In the genomic region with DNA sequence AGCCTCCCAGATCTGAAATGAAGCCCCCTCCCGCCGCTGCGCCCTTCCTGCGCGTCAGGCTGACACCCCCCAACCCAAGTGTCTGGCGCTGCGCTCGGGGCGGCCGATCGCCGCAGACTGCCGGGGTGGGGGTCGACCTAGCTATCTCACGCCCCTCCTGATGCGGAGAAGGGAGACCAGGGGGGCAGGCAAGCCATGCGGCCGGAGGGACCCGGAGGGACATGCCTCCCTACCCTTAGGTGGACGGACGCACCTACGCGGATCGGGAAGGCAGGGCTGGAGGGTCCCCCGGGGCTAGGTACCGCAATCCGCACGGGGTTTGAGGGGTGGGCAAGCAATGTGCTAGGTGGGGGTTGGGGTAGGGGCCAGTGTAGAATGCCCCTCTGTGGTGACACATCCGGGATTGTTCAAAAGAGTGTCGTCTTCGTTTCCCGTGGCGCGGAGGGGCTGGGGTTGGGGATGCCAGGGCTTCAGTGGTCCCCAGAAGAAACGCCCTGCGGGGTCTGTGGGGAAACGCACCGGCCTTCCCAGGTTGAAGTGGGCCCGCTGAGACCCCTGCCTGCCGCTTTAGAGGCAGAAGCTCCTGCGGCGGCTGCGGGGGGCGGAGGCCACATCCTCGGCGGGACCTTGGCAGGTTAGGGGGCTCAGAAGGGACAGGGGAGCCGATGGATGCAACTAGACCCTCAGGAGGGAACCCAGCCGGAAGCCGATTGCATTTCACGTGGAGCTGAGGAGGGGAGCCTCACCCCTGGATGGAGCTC, we compare ENCODE assay signal across 15 cellular contexts. TPM values are rescaled to one million over a fixed set of nuclear protein-coding genes. Genes with fewer than 3 reads are reported as not detected.
DNase-seq lines count a peak whose midpoint lies in the region; ATAC-seq and TF ChIP-seq lines count a peak whose summit lies in the region.
"Had no signal": no experiment of that assay in that cellular context is flagged by ENCODE, and none has a peak within 500 bp of the region (broad histone marks: within the 10 kb centered on the region; RNA-seq: fewer than 3 reads in every experiment).

No MANE protein-coding gene starts in this region.

- H2AFZ ChIP-seq in neural progenitor cell (replicated peaks) (peak overlapping the region; percentile 73), OCI-LY7 (ENCODE audit: low read length) (no peak overlapping the region)

- no peak for ATAC-seq in heart left ventricle
- ATAC-seq in gastroesophageal sphincter, result no peak
- no peak for ATAC-seq in HG02840 (IDR thresholded peaks at IDR 0.05; ENCODE audit: low FRiP score, unreplicated experiment)
- ATAC-seq: Panc1 had no signal

- H3K9me3 ChIP-seq in heart left ventricle (no peaks in the 10 kb centered on the region), gastroesophageal sphincter (no peaks in the 10 kb centered on the region), neural progenitor cell (ENCODE audit: low read depth) (no peaks in the 10 kb centered on the region), uterus (no peaks in the 10 kb centered on the region), OCI-LY7 (ENCODE audit: low read length) (no peaks in the 10 kb centered on the region)

- peak overlapping the region; percentile 88 for H3K4me3 Mint-ChIP-seq in neural progenitor cell
- H3K4me3 Mint-ChIP-seq: activated CD4-positive, alpha-beta memory T cell treated with anti-CD3 and anti-CD28 coated beads, Interleukin-2, amount 10 ng/mL, durations not matched to agents 7 days and 5 days had no signal

- H3K27me3 ChIP-seq in heart left ventricle, result peaks cover 0 to 47% (median 29%) of the 10 kb centered on the region in 9 donors
- H3K27me3 ChIP-seq in gastroesophageal sphincter, result peaks cover 66% of the 10 kb centered on the region
- peaks cover 100% of the 10 kb centered on the region for H3K27me3 ChIP-seq in neural progenitor cell
- H3K27me3 ChIP-seq in uterus, result peaks cover 0 to 3% of the 10 kb centered on the region in 2 donors

- 4 to 5% (median 4%) methylated on average over 36 to 50 of the region's 50 CpGs for whole genome bisulfite sequencing in heart left ventricle, 4 donors
- WGBS in gastroesophageal sphincter (ENCODE audit: low coverage in 1 of 2), 2 donors, result 0 to 26% methylated on average over 5 to 6 of the region's 50 CpGs

- H3K4me1 Mint-ChIP-seq in neural progenitor cell, result peaks cover 47% of the 10 kb centered on the region
- H3K4me1 Mint-ChIP-seq: activated CD4-positive, alpha-beta memory T cell treated with anti-CD3 and anti-CD28 coated beads, Interleukin-2, amount 10 ng/mL, durations not matched to agents 7 days and 5 days had no signal

- H3K9me2 ChIP-seq in OCI-LY7 (ENCODE audit: insufficient read depth, low read length), result no peaks in the 10 kb centered on the region

- POLR2A ChIA-PET in OCI-LY7 (lab: Charles Lee), result no interaction called here

- intact Hi-C loops in heart left ventricle (cut with DNase I) (loop anchor here in 2 of 10 donors (5.0 to 10.0 kb wide), 2 partner anchors 58 to 71 kb away; no protein-coding TSS in a partner anchor), cardiac septum (cut with DNase I) (no loop called here), uterus (cut with DNase I; ENCODE audit: low total_unique reads) (no loop called here), OCI-LY7 (cut with micrococcal nuclease; ENCODE audit: unreplicated experiment) (no loop called here)

- no peaks in the 10 kb centered on the region for H3K9me3 Mint-ChIP-seq in neural progenitor cell
- H3K9me3 Mint-ChIP-seq: activated CD4-positive, alpha-beta memory T cell treated with anti-CD3 and anti-CD28 coated beads, Interleukin-2, amount 10 ng/mL, durations not matched to agents 7 days and 5 days had no signal

- TF ChIP-seq CTCF in heart left ventricle (IDR thresholded peaks at IDR 0.05) (no peak), gastroesophageal sphincter (IDR thresholded peaks at IDR 0.05) (no peak), neural progenitor cell (IDR thresholded peaks at IDR 0.05) (no peak), uterus (IDR thresholded peaks at IDR 0.05) (no peak), OCI-LY7 (conservative IDR thresholded peaks at IDR 0.05; ENCODE audit: low read length) (no peak)

- DNase-seq in heart left ventricle, result no peak
- DNase-seq in cardiac septum (ENCODE audit: low spot score), result no peak
- peak; percentile 45 for DNase-seq in neural progenitor cell (ENCODE audit: low spot score)
- no peak for DNase-seq in uterus
- DNase-seq in inferior parietal cortex (ENCODE audit: extremely low spot score), result no peak
- no peak for DNase-seq in OCI-LY7 (ENCODE audit: low spot score)
- DNase-seq: activated CD4-positive, alpha-beta memory T cell treated with anti-CD3 and anti-CD28 coated beads, Interleukin-2, amount 10 ng/mL, durations not matched to agents 7 days and 5 days; activated naive CD4-positive, alpha-beta T cell; cortex of kidney; Kasumi-1 had no signal

- H3K9ac ChIP-seq in neural progenitor cell, result no peak overlapping the region

- H3K4me3 ChIP-seq in heart left ventricle (peak overlapping the region; percentile 37 to 64 (median 52)), gastroesophageal sphincter (peak overlapping the region; percentile 18 to 59), neural progenitor cell (peak overlapping the region; percentile 60), uterus (peak overlapping the region; percentile 24 to 33), OCI-LY7 (ENCODE audit: low read depth, low read length, poor library complexity, severe bottlenecking) (no peak overlapping the region)

- peaks cover 30% of the 10 kb centered on the region for H3K27me3 Mint-ChIP-seq in neural progenitor cell (ENCODE audit: insufficient read depth, low read depth)

- no peak overlapping the region for H3K27ac Mint-ChIP-seq in neural progenitor cell
- H3K27ac Mint-ChIP-seq: activated CD4-positive, alpha-beta memory T cell treated with anti-CD3 and anti-CD28 coated beads, Interleukin-2, amount 10 ng/mL, durations not matched to agents 7 days and 5 days had no signal

- no peak for TF ChIP-seq EP300 in gastroesophageal sphincter (IDR thresholded peaks at IDR 0.05)

- H3K4me1 ChIP-seq in heart left ventricle, result peaks cover 0 to 18% (median 6%) of the 10 kb centered on the region in 12 donors
- peaks cover 0 to 40% (median 4%) of the 10 kb centered on the region in 3 donors for H3K4me1 ChIP-seq in gastroesophageal sphincter
- peaks cover 10% of the 10 kb centered on the region for H3K4me1 ChIP-seq in neural progenitor cell
- peaks cover 0 to 3% of the 10 kb centered on the region in 2 donors for H3K4me1 ChIP-seq in uterus
- H3K4me1 ChIP-seq in OCI-LY7 (ENCODE audit: insufficient read depth, low read length, poor library complexity, severe bottlenecking), result no peaks in the 10 kb centered on the region

- H3K36me3 ChIP-seq in heart left ventricle (no peaks in the 10 kb centered on the region), gastroesophageal sphincter (no peaks in the 10 kb centered on the region), neural progenitor cell (no peaks in the 10 kb centered on the region), uterus (no peaks in the 10 kb centered on the region), OCI-LY7 (ENCODE audit: insufficient read depth, low read length) (no peaks in the 10 kb centered on the region)

- H3K36me3 Mint-ChIP-seq in neural progenitor cell, result peaks cover 4% of the 10 kb centered on the region

- H4K20me1 ChIP-seq in neural progenitor cell (ENCODE audit: low read depth), result peaks cover 50% of the 10 kb centered on the region
- no peaks in the 10 kb centered on the region for H4K20me1 ChIP-seq in OCI-LY7 (ENCODE audit: insufficient read depth, low read length)

- peak overlapping the region in 3 of 12 donors; percentile 17 to 46 (median 23) for H3K27ac ChIP-seq in heart left ventricle
- H3K27ac ChIP-seq in gastroesophageal sphincter, result peak overlapping the region in 3 of 4 donors; percentile 38 to 74 (median 73)
- H3K27ac ChIP-seq in neural progenitor cell, result no peak overlapping the region
- H3K27ac ChIP-seq in uterus, result no peak overlapping the region
- H3K27ac ChIP-seq in OCI-LY7 (ENCODE audit: low read depth, low read length, poor library complexity, severe bottlenecking), result no peak overlapping the region

- TF ChIP-seq POLR2A in heart left ventricle (IDR thresholded peaks at IDR 0.05), result no peak
- no peak for TF ChIP-seq POLR2A in gastroesophageal sphincter (IDR thresholded peaks at IDR 0.05)
- TF ChIP-seq POLR2A in uterus (IDR thresholded peaks at IDR 0.05), result no peak

- H3K4me2 ChIP-seq in neural progenitor cell, result peak overlapping the region; percentile 94
- no peak overlapping the region for H3K4me2 ChIP-seq in OCI-LY7 (ENCODE audit: low read length)

- BruUV-seq in OCI-LY7 (replicated peaks; lab: Mats Ljungman, UMichigan), result no TSS peak

- CTCF ChIA-PET in OCI-LY7 (lab: Charles Lee; ENCODE audit: unreplicated experiment), result no interaction called here

- H3F3A ChIP-seq in neural progenitor cell (ENCODE audit: low read depth), result peaks cover 7% of the 10 kb centered on the region

- H3K79me2 ChIP-seq in neural progenitor cell (ENCODE audit: low read depth), result no peaks in the 10 kb centered on the region
- no peaks in the 10 kb centered on the region for H3K79me2 ChIP-seq in OCI-LY7 (ENCODE audit: insufficient read depth, low read depth, low read length)

RNA-seq across cellular contexts. Expression of a gene that starts 0.9 kb away (rescaled TPM):
- total RNA-seq in heart left ventricle (1 to 10 TPM in 8 of 9 donors, under 1 TPM in 1; 0.42 to 7.7 (median 1.8) TPM), cardiac septum (1.4 TPM), gastroesophageal sphincter (10 to 100 TPM; 13.9 to 36.3 (median 24.2) TPM), neural progenitor cell (ENCODE audit: low replicate concordance) (0.39 and 0.56 TPM in 2 replicates), uterus (10 to 100 TPM in 1 of 4 donors, 1 to 10 TPM in 3; 3.1 to 22.0 (median 6.7) TPM), OCI-LY7 (2022) (not detected in 2 replicates)
- polyA plus RNA-seq in heart left ventricle, result under 1 TPM; 0.69 to 0.71 TPM
- not detected in 2 replicates for total RNA-seq in OCI-LY7 (2014; rRNA removed; shearing (Covaris generic))
- total RNA-seq: activated CD4-positive, alpha-beta memory T cell treated with anti-CD3 and anti-CD28 coated beads, Interleukin-2, amount 10 ng/mL, durations not matched to agents 7 days and 5 days; fibroblast of villous mesenchyme had no signal
- polyA plus RNA-seq: AG04450 had no signal

Comparison
In these comparisons a context has a peak if more than half of its experiments do, and no peak if none do; other contexts are left out.
1. H3K27ac ChIP-seq: peak in gastroesophageal sphincter (3 of 4); none in neural progenitor cell (single experiment), uterus (0 of 2) and OCI-LY7 (single experiment).